ENCODE assay signal across 1 cellular context in the genomic region with DNA sequence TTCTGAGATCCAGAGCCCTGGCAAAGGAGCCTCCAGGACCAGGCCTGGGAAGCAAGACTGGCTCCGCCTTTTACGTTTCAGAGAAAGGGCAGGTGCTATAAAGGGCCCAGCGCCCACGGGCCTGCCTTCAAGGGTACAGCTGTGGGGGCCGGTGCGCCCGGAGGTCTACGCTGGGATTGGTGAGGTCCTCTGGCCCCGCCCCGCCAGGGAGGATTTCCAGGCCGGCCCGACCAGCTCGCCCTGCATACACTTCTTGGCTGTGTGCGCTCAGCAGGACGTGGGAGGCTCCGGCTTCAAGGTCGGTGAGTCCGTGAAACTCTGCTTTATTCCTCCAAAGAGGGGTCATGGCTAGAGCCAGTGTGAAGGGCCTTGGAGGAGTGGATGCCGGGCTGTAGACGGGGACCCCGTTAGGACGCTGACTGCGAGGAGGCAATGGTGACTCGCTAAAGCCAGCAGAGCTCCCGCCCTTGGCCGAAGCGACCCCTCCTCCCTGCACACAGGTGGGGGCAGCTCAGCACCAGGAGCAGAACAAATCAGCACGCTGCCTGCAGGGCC.
A peak's percentile ranks its signal among the peaks of the same experiment; 100 is the strongest.
TF ChIP-seq lines count a peak whose summit lies in the region.

A gene (plus strand): TSS at position 243 of the 555 bp plus-strand sequence. CDS start 17,811 bp downstream, outside the sequence.

TF ChIP-seq in HepG2, 621 proteins besides CTCF, POLR2A, EP300 and RAD21 (continued from another document):
- TF ChIP-seq, protein P1, sequence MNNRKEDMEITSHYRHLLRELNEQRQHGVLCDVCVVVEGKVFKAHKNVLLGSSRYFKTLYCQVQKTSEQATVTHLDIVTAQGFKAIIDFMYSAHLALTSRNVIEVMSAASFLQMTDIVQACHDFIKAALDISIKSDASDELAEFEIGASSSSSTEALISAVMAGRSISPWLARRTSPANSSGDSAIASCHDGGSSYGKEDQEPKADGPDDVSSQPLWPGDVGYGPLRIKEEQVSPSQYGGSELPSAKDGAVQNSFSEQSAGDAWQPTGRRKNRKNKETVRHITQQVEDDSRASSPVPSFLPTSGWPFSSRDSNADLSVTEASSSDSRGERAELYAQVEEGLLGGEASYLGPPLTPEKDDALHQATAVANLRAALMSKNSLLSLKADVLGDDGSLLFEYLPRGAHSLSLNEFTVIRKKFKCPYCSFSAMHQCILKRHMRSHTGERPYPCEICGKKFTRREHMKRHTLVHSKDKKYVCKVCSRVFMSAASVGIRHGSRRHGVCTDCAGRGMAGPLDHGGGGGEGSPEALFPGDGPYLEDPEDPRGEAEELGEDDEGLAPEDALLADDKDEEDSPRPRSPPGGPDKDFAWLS (CRISPR knock-in tag; IDR thresholded peaks at IDR 0.05; ENCODE audit: borderline replicate concordance), result no peak
- TF ChIP-seq SOX6 (IDR thresholded peaks at IDR 0.05), result no peak
- 0 out of 2 replicates have a peak, but pooled peaks have one; percentile 38 for TF ChIP-seq SOX6 (CRISPR knock-in tag; IDR thresholded peaks at IDR 0.05)
- TF ChIP-seq NCOR1 (IDR thresholded peaks at IDR 0.05; ENCODE audit: borderline replicate concordance, low read length), result no peak
- peak; percentile 35; the same call in 1 of the 2 replicates for TF ChIP-seq TARDBP (CRISPR knock-in tag; IDR thresholded peaks at IDR 0.05)
- no peak for TF ChIP-seq ZNF619 (CRISPR knock-in tag; IDR thresholded peaks at IDR 0.05)
- no peak for TF ChIP-seq AGO1 (IDR thresholded peaks at IDR 0.05; ENCODE audit: low read depth, low read length, poor library complexity, severe bottlenecking)
- TF ChIP-seq, protein P2, sequence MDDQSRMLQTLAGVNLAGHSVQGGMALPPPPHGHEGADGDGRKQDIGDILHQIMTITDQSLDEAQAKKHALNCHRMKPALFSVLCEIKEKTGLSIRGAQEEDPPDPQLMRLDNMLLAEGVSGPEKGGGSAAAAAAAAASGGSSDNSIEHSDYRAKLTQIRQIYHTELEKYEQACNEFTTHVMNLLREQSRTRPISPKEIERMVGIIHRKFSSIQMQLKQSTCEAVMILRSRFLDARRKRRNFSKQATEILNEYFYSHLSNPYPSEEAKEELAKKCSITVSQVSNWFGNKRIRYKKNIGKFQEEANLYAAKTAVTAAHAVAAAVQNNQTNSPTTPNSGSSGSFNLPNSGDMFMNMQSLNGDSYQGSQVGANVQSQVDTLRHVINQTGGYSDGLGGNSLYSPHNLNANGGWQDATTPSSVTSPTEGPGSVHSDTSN (CRISPR knock-in tag; IDR thresholded peaks at IDR 0.05; ENCODE audit: borderline replicate concordance), result no peak
- no peak for TF ChIP-seq PHF20 (CRISPR knock-in tag; IDR thresholded peaks at IDR 0.05)
- TF ChIP-seq CBX1 (IDR thresholded peaks at IDR 0.05; ENCODE audit: low read depth), result no peak
- TF ChIP-seq FOXC1 (CRISPR knock-in tag; IDR thresholded peaks at IDR 0.05; ENCODE audit: borderline replicate concordance), result peak; percentile 35; the same call in 1 of the 2 replicates
- 0 out of 2 replicates have a peak, but pooled peaks have one; percentile 33 for TF ChIP-seq GLI4 (CRISPR knock-in tag; IDR thresholded peaks at IDR 0.05; ENCODE audit: borderline replicate concordance)
- TF ChIP-seq, protein P3, sequence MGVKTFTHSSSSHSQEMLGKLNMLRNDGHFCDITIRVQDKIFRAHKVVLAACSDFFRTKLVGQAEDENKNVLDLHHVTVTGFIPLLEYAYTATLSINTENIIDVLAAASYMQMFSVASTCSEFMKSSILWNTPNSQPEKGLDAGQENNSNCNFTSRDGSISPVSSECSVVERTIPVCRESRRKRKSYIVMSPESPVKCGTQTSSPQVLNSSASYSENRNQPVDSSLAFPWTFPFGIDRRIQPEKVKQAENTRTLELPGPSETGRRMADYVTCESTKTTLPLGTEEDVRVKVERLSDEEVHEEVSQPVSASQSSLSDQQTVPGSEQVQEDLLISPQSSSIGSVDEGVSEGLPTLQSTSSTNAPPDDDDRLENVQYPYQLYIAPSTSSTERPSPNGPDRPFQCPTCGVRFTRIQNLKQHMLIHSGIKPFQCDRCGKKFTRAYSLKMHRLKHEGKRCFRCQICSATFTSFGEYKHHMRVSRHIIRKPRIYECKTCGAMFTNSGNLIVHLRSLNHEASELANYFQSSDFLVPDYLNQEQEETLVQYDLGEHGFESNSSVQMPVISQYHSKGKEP (CRISPR knock-in tag; IDR thresholded peaks at IDR 0.05), result no peak
- TF ChIP-seq ZNF335 (CRISPR knock-in tag; IDR thresholded peaks at IDR 0.05), result no peak
- no peak for TF ChIP-seq ZNF367 (CRISPR knock-in tag; IDR thresholded peaks at IDR 0.05; ENCODE audit: borderline replicate concordance)
- TF ChIP-seq MAF1 (CRISPR knock-in tag; IDR thresholded peaks at IDR 0.05; ENCODE audit: borderline replicate concordance), result no peak
- no peak for TF ChIP-seq ZNF263 (CRISPR knock-in tag; IDR thresholded peaks at IDR 0.05)
- TF ChIP-seq IRF2 (CRISPR knock-in tag; IDR thresholded peaks at IDR 0.05), result no peak
- TF ChIP-seq NR2F2 (IDR thresholded peaks at IDR 0.05; ENCODE audit: borderline replicate concordance, low read depth), result no peak
- no peak for TF ChIP-seq TP53 (CRISPR knock-in tag; conservative IDR thresholded peaks at IDR 0.05)
- TF ChIP-seq SRSF4 (IDR thresholded peaks at IDR 0.05; ENCODE audit: low read depth, low read length, poor library complexity, severe bottlenecking), result no peak
- no peak; the same call in 1 of the 2 replicates for TF ChIP-seq ZNF790 (CRISPR knock-in tag; IDR thresholded peaks at IDR 0.05; ENCODE audit: borderline replicate concordance)
- no peak for TF ChIP-seq SKI (IDR thresholded peaks at IDR 0.05; ENCODE audit: partially characterized antibody)
- no peak for TF ChIP-seq SOX13 (IDR thresholded peaks at IDR 0.05)
- no peak for TF ChIP-seq SOX13 (CRISPR knock-in tag; conservative IDR thresholded peaks at IDR 0.05 in 1 of 2, IDR thresholded peaks at IDR 0.05 in 1 of 2)
- TF ChIP-seq, protein P4, sequence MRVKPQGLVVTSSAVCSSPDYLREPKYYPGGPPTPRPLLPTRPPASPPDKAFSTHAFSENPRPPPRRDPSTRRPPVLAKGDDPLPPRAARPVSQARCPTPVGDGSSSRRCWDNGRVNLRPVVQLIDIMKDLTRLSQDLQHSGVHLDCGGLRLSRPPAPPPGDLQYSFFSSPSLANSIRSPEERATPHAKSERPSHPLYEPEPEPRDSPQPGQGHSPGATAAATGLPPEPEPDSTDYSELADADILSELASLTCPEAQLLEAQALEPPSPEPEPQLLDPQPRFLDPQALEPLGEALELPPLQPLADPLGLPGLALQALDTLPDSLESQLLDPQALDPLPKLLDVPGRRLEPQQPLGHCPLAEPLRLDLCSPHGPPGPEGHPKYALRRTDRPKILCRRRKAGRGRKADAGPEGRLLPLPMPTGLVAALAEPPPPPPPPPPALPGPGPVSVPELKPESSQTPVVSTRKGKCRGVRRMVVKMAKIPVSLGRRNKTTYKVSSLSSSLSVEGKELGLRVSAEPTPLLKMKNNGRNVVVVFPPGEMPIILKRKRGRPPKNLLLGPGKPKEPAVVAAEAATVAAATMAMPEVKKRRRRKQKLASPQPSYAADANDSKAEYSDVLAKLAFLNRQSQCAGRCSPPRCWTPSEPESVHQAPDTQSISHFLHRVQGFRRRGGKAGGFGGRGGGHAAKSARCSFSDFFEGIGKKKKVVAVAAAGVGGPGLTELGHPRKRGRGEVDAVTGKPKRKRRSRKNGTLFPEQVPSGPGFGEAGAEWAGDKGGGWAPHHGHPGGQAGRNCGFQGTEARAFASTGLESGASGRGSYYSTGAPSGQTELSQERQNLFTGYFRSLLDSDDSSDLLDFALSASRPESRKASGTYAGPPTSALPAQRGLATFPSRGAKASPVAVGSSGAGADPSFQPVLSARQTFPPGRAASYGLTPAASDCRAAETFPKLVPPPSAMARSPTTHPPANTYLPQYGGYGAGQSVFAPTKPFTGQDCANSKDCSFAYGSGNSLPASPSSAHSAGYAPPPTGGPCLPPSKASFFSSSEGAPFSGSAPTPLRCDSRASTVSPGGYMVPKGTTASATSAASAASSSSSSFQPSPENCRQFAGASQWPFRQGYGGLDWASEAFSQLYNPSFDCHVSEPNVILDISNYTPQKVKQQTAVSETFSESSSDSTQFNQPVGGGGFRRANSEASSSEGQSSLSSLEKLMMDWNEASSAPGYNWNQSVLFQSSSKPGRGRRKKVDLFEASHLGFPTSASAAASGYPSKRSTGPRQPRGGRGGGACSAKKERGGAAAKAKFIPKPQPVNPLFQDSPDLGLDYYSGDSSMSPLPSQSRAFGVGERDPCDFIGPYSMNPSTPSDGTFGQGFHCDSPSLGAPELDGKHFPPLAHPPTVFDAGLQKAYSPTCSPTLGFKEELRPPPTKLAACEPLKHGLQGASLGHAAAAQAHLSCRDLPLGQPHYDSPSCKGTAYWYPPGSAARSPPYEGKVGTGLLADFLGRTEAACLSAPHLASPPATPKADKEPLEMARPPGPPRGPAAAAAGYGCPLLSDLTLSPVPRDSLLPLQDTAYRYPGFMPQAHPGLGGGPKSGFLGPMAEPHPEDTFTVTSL (CRISPR knock-in tag; IDR thresholded peaks at IDR 0.05; ENCODE audit: borderline replicate concordance), result no peak
- TF ChIP-seq ZSCAN25 (CRISPR knock-in tag; IDR thresholded peaks at IDR 0.05), result 0 out of 2 replicates have a peak, but pooled peaks have one; percentile 28
- TF ChIP-seq SCMH1 (CRISPR knock-in tag; IDR thresholded peaks at IDR 0.05; ENCODE audit: borderline replicate concordance), result no peak
- TF ChIP-seq, protein P5, sequence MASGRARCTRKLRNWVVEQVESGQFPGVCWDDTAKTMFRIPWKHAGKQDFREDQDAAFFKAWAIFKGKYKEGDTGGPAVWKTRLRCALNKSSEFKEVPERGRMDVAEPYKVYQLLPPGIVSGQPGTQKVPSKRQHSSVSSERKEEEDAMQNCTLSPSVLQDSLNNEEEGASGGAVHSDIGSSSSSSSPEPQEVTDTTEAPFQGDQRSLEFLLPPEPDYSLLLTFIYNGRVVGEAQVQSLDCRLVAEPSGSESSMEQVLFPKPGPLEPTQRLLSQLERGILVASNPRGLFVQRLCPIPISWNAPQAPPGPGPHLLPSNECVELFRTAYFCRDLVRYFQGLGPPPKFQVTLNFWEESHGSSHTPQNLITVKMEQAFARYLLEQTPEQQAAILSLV (CRISPR knock-in tag; IDR thresholded peaks at IDR 0.05; ENCODE audit: borderline replicate concordance), result no peak
- TF ChIP-seq, protein P6, sequence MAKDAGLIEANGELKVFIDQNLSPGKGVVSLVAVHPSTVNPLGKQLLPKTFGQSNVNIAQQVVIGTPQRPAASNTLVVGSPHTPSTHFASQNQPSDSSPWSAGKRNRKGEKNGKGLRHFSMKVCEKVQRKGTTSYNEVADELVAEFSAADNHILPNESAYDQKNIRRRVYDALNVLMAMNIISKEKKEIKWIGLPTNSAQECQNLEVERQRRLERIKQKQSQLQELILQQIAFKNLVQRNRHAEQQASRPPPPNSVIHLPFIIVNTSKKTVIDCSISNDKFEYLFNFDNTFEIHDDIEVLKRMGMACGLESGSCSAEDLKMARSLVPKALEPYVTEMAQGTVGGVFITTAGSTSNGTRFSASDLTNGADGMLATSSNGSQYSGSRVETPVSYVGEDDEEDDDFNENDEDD (CRISPR knock-in tag; IDR thresholded peaks at IDR 0.05; ENCODE audit: borderline replicate concordance), result no peak
- TF ChIP-seq RFX5 (IDR thresholded peaks at IDR 0.05; ENCODE audit: low read depth, low read length), result no peak
- no peak for TF ChIP-seq SNAPC2 (CRISPR knock-in tag; IDR thresholded peaks at IDR 0.05)
- no peak for TF ChIP-seq ZNF703 (CRISPR knock-in tag; IDR thresholded peaks at IDR 0.05; ENCODE audit: borderline replicate concordance)
- no peak for TF ChIP-seq PRMT3 (CRISPR knock-in tag; IDR thresholded peaks at IDR 0.05; ENCODE audit: borderline replicate concordance, low read depth)
- TF ChIP-seq, protein P7, sequence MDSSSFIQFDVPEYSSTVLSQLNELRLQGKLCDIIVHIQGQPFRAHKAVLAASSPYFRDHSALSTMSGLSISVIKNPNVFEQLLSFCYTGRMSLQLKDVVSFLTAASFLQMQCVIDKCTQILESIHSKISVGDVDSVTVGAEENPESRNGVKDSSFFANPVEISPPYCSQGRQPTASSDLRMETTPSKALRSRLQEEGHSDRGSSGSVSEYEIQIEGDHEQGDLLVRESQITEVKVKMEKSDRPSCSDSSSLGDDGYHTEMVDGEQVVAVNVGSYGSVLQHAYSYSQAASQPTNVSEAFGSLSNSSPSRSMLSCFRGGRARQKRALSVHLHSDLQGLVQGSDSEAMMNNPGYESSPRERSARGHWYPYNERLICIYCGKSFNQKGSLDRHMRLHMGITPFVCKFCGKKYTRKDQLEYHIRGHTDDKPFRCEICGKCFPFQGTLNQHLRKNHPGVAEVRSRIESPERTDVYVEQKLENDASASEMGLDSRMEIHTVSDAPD (CRISPR knock-in tag; IDR thresholded peaks at IDR 0.05), result no peak
- TF ChIP-seq ZNF205 (CRISPR knock-in tag; IDR thresholded peaks at IDR 0.05), result no peak
- TF ChIP-seq, protein P8, sequence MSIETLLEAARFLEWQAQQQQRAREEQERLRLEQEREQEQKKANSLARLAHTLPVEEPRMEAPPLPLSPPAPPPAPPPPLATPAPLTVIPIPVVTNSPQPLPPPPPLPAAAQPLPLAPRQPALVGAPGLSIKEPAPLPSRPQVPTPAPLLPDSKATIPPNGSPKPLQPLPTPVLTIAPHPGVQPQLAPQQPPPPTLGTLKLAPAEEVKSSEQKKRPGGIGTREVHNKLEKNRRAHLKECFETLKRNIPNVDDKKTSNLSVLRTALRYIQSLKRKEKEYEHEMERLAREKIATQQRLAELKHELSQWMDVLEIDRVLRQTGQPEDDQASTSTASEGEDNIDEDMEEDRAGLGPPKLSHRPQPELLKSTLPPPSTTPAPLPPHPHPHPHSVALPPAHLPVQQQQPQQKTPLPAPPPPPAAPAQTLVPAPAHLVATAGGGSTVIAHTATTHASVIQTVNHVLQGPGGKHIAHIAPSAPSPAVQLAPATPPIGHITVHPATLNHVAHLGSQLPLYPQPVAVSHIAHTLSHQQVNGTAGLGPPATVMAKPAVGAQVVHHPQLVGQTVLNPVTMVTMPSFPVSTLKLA (IDR thresholded peaks at IDR 0.05), result no peak
- TF ChIP-seq ZFAT (CRISPR knock-in tag; conservative IDR thresholded peaks at IDR 0.05), result no peak
- TF ChIP-seq ZNF850 (CRISPR knock-in tag; conservative IDR thresholded peaks at IDR 0.05), result no peak
- TF ChIP-seq, protein P9, sequence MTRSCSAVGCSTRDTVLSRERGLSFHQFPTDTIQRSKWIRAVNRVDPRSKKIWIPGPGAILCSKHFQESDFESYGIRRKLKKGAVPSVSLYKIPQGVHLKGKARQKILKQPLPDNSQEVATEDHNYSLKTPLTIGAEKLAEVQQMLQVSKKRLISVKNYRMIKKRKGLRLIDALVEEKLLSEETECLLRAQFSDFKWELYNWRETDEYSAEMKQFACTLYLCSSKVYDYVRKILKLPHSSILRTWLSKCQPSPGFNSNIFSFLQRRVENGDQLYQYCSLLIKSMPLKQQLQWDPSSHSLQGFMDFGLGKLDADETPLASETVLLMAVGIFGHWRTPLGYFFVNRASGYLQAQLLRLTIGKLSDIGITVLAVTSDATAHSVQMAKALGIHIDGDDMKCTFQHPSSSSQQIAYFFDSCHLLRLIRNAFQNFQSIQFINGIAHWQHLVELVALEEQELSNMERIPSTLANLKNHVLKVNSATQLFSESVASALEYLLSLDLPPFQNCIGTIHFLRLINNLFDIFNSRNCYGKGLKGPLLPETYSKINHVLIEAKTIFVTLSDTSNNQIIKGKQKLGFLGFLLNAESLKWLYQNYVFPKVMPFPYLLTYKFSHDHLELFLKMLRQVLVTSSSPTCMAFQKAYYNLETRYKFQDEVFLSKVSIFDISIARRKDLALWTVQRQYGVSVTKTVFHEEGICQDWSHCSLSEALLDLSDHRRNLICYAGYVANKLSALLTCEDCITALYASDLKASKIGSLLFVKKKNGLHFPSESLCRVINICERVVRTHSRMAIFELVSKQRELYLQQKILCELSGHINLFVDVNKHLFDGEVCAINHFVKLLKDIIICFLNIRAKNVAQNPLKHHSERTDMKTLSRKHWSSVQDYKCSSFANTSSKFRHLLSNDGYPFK (CRISPR knock-in tag; IDR thresholded peaks at IDR 0.05; ENCODE audit: borderline replicate concordance), result no peak; the same call in 1 of the 2 replicates
- no peak for TF ChIP-seq RARA (CRISPR knock-in tag; IDR thresholded peaks at IDR 0.05)
